ENCODE assay signal across 3 cellular contexts in genomic region chr17:78899361-78900260, GRCh38.
TF ChIP-seq lines count a peak whose summit lies in the region.

No MANE protein-coding gene starts in this region.

TF ChIP-seq in HCT116, 20 proteins besides CTCF, POLR2A, EP300 and RAD21 (continues in another document):
- TF ChIP-seq SRF (IDR thresholded peaks at IDR 0.05; ENCODE audit: low read depth) (no peak), SIN3A (IDR thresholded peaks at IDR 0.05; ENCODE audit: low read depth) (no peak), REST (IDR thresholded peaks at IDR 0.05; ENCODE audit: low read depth) (no peak), ZFX (IDR thresholded peaks at IDR 0.05) (no peak), CBX3 (IDR thresholded peaks at IDR 0.05; ENCODE audit: low read depth) (no peak), ELF1 (IDR thresholded peaks at IDR 0.05; ENCODE audit: borderline replicate concordance, low read depth) (no peak), ZNF274 (IDR thresholded peaks at IDR 0.05; ENCODE audit: low read depth, low read length) (no peak), ZBTB33 (IDR thresholded peaks at IDR 0.05; ENCODE audit: extremely low read depth, insufficient replicate concordance, low read length) (no peak), POLR2AphosphoS5 (IDR thresholded peaks at IDR 0.05; ENCODE audit: low read depth, low read length) (no peak), CEBPB (IDR thresholded peaks at IDR 0.05; ENCODE audit: low read depth) (no peak), SP1 (IDR thresholded peaks at IDR 0.05; ENCODE audit: low read depth) (no peak), MAX (IDR thresholded peaks at IDR 0.05) (no peak), EZH2phosphoT487 (IDR thresholded peaks at IDR 0.05; ENCODE audit: borderline replicate concordance) (no peak), TCF7L2 (IDR thresholded peaks at IDR 0.05; ENCODE audit: borderline replicate concordance, extremely low read depth, insufficient read depth, insufficient read length) (no peak), YY1 (IDR thresholded peaks at IDR 0.05; ENCODE audit: extremely low read depth, insufficient replicate concordance, low read depth, low read length) (no peak), EZH2 (IDR thresholded peaks at IDR 0.05) (no peak), EGR1 (IDR thresholded peaks at IDR 0.05; ENCODE audit: low read depth) (no peak)

TF ChIP-seq in H1, 55 proteins besides CTCF, POLR2A, EP300 and RAD21:
- no peak for TF ChIP-seq JUN (IDR thresholded peaks at IDR 0.05; ENCODE audit: low read depth, low read length)
- TF ChIP-seq CREB1 (IDR thresholded peaks at IDR 0.05), result peak; percentile 7; the same call in 1 of the 2 replicates
- TF ChIP-seq MAX (IDR thresholded peaks at IDR 0.05), result 0 out of 2 replicates have a peak, but pooled peaks have one; percentile 17
- no peak for TF ChIP-seq GTF2F1 (IDR thresholded peaks at IDR 0.05; ENCODE audit: borderline replicate concordance, low read depth, low read length)
- TF ChIP-seq EZH2 (IDR thresholded peaks at IDR 0.05; ENCODE audit: low read depth, low read length, severe bottlenecking), result no peak
- peak; percentile 94 for TF ChIP-seq TEAD4 (IDR thresholded peaks at IDR 0.05; ENCODE audit: low read depth, low read length)
- TF ChIP-seq SIN3A (conservative IDR thresholded peaks at IDR 0.05 in 1 of 2, IDR thresholded peaks at IDR 0.05 in 1 of 2; ENCODE audit: low read depth in 1 of 2, low read length in 2 of 2), result peak; percentile 8 to 86; a peak in 2 of 4 replicates

TF ChIP-seq in HepG2, 621 proteins besides CTCF, POLR2A, EP300 and RAD21:
- TF ChIP-seq DMAP1 (CRISPR knock-in tag; IDR thresholded peaks at IDR 0.05) (no peak), HOXA7 (CRISPR knock-in tag; IDR thresholded peaks at IDR 0.05) (no peak), REXO4 (CRISPR knock-in tag; IDR thresholded peaks at IDR 0.05; ENCODE audit: borderline replicate concordance) (no peak), XBP1 (CRISPR knock-in tag; IDR thresholded peaks at IDR 0.05) (no peak), DMTF1 (CRISPR knock-in tag; IDR thresholded peaks at IDR 0.05) (no peak), ATF2 (CRISPR knock-in tag; IDR thresholded peaks at IDR 0.05) (no peak), ZNF282 (IDR thresholded peaks at IDR 0.05; ENCODE audit: partially characterized antibody) (no peak), TCF12 (IDR thresholded peaks at IDR 0.05) (no peak), TCF12 (CRISPR knock-in tag; IDR thresholded peaks at IDR 0.05) (no peak), REST (IDR thresholded peaks at IDR 0.05; ENCODE audit: borderline replicate concordance in 1 of 2, low read depth in 1 of 2, low read length in 2 of 2) (no peak), ZBTB2 (CRISPR knock-in tag; IDR thresholded peaks at IDR 0.05; ENCODE audit: low read depth) (no peak)
